In the genomic region with DNA sequence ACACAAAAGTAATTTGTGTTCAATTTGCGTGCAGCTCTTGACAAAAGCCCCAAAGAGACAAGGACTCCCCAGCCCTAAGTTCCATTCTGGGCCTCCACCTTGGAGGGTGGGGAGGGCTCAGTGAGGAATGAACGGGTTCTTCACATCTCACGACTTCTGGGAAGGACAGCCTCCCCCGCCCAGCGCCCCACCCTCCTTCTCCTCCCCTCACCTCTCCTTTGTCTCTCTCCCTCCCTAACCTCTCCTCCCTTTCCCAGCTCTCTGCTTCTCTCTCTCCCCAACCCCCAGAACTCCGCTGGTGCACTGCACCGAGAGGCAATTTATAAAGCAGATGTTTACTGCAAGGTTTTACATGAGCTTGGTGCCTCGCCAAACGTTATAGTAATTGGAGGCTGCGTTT, we compare ENCODE assay signal across 2 cellular contexts.
TF ChIP-seq lines count a peak whose summit lies in the region.

No MANE protein-coding gene starts in this region.

TF ChIP-seq in GM23338, 12 proteins besides CTCF, POLR2A, EP300 and RAD21 (continues in another document):
- TF ChIP-seq ZNF114 (CRISPR knock-in tag; IDR thresholded peaks at IDR 0.05) (no peak), NANOG (IDR thresholded peaks at IDR 0.05; ENCODE audit: borderline replicate concordance) (no peak), EZH2phosphoT487 (IDR thresholded peaks at IDR 0.05; ENCODE audit: unreplicated experiment) (no peak), EZH2 (IDR thresholded peaks at IDR 0.05; ENCODE audit: low read depth, unreplicated experiment) (no peak), CREB1 (CRISPR knock-in tag; IDR thresholded peaks at IDR 0.05; ENCODE audit: low read depth) (no peak), ETS1 (IDR thresholded peaks at IDR 0.05) (no peak), JUNB (IDR thresholded peaks at IDR 0.05; ENCODE audit: unreplicated experiment) (no peak), ZNF331 (CRISPR knock-in tag; IDR thresholded peaks at IDR 0.05; ENCODE audit: low read depth) (no peak)
- TF ChIP-seq, protein P1, sequence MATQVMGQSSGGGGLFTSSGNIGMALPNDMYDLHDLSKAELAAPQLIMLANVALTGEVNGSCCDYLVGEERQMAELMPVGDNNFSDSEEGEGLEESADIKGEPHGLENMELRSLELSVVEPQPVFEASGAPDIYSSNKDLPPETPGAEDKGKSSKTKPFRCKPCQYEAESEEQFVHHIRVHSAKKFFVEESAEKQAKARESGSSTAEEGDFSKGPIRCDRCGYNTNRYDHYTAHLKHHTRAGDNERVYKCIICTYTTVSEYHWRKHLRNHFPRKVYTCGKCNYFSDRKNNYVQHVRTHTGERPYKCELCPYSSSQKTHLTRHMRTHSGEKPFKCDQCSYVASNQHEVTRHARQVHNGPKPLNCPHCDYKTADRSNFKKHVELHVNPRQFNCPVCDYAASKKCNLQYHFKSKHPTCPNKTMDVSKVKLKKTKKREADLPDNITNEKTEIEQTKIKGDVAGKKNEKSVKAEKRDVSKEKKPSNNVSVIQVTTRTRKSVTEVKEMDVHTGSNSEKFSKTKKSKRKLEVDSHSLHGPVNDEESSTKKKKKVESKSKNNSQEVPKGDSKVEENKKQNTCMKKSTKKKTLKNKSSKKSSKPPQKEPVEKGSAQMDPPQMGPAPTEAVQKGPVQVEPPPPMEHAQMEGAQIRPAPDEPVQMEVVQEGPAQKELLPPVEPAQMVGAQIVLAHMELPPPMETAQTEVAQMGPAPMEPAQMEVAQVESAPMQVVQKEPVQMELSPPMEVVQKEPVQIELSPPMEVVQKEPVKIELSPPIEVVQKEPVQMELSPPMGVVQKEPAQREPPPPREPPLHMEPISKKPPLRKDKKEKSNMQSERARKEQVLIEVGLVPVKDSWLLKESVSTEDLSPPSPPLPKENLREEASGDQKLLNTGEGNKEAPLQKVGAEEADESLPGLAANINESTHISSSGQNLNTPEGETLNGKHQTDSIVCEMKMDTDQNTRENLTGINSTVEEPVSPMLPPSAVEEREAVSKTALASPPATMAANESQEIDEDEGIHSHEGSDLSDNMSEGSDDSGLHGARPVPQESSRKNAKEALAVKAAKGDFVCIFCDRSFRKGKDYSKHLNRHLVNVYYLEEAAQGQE (IDR thresholded peaks at IDR 0.05; ENCODE audit: unreplicated experiment) = no peak
- TF ChIP-seq, protein P2, sequence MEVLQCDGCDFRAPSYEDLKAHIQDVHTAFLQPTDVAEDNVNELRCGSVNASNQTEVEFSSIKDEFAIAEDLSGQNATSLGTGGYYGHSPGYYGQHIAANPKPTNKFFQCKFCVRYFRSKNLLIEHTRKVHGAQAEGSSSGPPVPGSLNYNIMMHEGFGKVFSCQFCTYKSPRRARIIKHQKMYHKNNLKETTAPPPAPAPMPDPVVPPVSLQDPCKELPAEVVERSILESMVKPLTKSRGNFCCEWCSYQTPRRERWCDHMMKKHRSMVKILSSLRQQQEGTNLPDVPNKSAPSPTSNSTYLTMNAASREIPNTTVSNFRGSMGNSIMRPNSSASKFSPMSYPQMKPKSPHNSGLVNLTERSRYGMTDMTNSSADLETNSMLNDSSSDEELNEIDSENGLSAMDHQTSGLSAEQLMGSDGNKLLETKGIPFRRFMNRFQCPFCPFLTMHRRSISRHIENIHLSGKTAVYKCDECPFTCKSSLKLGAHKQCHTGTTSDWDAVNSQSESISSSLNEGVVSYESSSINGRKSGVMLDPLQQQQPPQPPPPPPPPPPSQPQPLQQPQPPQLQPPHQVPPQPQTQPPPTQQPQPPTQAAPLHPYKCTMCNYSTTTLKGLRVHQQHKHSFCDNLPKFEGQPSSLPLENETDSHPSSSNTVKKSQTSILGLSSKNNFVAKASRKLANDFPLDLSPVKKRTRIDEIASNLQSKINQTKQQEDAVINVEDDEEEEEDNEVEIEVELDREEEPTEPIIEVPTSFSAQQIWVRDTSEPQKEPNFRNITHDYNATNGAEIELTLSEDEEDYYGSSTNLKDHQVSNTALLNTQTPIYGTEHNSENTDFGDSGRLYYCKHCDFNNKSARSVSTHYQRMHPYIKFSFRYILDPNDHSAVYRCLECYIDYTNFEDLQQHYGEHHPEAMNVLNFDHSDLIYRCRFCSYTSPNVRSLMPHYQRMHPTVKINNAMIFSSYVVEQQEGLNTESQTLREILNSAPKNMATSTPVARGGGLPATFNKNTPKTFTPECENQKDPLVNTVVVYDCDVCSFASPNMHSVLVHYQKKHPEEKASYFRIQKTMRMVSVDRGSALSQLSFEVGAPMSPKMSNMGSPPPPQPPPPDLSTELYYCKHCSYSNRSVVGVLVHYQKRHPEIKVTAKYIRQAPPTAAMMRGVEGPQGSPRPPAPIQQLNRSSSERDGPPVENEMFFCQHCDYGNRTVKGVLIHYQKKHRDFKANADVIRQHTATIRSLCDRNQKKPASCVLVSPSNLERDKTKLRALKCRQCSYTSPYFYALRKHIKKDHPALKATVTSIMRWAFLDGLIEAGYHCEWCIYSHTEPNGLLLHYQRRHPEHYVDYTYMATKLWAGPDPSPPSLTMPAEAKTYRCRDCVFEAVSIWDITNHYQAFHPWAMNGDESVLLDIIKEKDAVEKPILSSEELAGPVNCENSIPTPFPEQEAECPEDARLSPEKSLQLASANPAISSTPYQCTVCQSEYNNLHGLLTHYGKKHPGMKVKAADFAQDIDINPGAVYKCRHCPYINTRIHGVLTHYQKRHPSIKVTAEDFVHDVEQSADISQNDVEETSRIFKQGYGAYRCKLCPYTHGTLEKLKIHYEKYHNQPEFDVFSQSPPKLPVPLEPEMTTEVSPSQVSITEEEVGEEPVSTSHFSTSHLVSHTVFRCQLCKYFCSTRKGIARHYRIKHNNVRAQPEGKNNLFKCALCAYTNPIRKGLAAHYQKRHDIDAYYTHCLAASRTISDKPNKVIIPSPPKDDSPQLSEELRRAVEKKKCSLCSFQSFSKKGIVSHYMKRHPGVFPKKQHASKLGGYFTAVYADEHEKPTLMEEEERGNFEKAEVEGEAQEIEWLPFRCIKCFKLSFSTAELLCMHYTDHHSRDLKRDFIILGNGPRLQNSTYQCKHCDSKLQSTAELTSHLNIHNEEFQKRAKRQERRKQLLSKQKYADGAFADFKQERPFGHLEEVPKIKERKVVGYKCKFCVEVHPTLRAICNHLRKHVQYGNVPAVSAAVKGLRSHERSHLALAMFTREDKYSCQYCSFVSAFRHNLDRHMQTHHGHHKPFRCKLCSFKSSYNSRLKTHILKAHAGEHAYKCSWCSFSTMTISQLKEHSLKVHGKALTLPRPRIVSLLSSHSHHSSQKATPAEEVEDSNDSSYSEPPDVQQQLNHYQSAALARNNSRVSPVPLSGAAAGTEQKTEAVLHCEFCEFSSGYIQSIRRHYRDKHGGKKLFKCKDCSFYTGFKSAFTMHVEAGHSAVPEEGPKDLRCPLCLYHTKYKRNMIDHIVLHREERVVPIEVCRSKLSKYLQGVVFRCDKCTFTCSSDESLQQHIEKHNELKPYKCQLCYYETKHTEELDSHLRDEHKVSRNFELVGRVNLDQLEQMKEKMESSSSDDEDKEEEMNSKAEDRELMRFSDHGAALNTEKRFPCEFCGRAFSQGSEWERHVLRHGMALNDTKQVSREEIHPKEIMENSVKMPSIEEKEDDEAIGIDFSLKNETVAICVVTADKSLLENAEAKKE (CRISPR knock-in tag; IDR thresholded peaks at IDR 0.05) = no peak

TF ChIP-seq in K562, 482 proteins besides CTCF, POLR2A, EP300 and RAD21:
- TF ChIP-seq E2F8 (IDR thresholded peaks at IDR 0.05; ENCODE audit: low read depth, partially characterized antibody) (no peak), CHD2 (IDR thresholded peaks at IDR 0.05; ENCODE audit: low read depth, low read length) (no peak), HDGF (IDR thresholded peaks at IDR 0.05) (no peak), HLTF (IDR thresholded peaks at IDR 0.05) (no peak)
- TF ChIP-seq, protein P3, sequence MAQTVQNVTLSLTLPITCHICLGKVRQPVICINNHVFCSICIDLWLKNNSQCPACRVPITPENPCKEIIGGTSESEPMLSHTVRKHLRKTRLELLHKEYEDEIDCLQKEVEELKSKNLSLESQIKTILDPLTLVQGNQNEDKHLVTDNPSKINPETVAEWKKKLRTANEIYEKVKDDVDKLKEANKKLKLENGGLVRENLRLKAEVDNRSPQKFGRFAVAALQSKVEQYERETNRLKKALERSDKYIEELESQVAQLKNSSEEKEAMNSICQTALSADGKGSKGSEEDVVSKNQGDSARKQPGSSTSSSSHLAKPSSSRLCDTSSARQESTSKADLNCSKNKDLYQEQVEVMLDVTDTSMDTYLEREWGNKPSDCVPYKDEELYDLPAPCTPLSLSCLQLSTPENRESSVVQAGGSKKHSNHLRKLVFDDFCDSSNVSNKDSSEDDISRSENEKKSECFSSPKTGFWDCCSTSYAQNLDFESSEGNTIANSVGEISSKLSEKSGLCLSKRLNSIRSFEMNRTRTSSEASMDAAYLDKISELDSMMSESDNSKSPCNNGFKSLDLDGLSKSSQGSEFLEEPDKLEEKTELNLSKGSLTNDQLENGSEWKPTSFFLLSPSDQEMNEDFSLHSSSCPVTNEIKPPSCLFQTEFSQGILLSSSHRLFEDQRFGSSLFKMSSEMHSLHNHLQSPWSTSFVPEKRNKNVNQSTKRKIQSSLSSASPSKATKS (CRISPR knock-in tag; IDR thresholded peaks at IDR 0.05) = no peak
